8 cellular contexts compared by ENCODE assay signal in the genomic region with DNA sequence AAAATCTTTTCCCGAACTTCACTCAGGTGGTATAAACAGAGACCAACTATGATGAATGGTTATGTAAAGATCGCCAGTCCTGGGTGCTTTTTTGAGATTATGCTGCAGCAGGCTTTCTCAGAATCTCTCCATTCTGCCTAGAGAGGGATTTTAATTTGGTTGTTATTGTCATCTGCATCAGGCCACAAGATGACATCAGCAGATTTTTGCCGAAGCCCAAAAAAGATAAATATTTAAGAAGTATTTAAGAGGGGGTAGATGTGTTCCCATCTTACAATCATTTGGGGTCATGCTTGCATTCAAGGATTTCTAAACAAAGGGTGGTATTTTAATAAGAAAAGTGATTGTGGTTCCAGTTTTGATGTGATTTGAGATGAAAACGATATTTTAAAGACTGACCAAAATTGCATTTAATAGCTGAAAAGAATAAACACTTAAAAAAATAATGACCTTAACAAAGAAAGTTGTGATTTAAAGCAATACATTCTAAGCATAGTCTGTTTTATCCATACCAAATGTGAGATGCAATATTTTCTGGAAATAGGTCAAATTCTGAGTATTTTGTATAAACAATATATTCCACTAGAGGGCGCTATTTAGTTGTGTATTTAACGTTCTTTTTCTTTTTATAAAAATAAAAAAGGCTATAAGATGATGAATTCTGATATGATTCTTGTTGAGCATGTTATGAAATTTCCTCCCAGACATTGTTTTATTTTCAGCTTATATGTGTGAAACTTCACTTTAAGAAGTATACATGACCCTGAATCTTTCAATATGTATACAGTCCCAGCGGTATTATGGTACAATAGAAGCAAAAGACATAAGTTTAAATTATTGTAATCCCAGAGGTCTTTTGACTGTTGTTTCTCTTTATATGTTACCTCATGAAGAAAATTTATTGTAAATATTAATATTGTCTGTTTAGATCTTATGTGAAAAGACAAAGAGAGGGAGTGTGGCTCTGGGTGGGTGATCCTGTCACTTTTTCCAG. TPM values are rescaled to one million over a fixed set of nuclear protein-coding genes. Genes with fewer than 3 reads are reported as not detected.
DNase-seq lines count a peak whose midpoint lies in the region; ATAC-seq, FAIRE-seq and TF ChIP-seq lines count a peak whose summit lies in the region.

No MANE protein-coding gene starts in this region.

- no peaks in the 10 kb centered on the region for H3K9me3 Mint-ChIP-seq in osteocyte (ENCODE audit: unreplicated experiment)

- TF ChIP-seq CTCF in osteocyte (IDR thresholded peaks at IDR 0.05), result peak; percentile 62

- no peaks in the 10 kb centered on the region for H3K36me3 Mint-ChIP-seq in osteocyte (ENCODE audit: unreplicated experiment)

- no peaks in the 10 kb centered on the region for H3K4me1 Mint-ChIP-seq in osteocyte (ENCODE audit: unreplicated experiment)

- ATAC-seq in HG02970 (IDR thresholded peaks at IDR 0.05; ENCODE audit: low FRiP score, unreplicated experiment) (no peak), esophagus mucosa (no peak), sciatic nerve (no peak)

- H3K27ac Mint-ChIP-seq in osteocyte (ENCODE audit: unreplicated experiment), result no peak overlapping the region

- intact Hi-C loops in sciatic nerve (cut with DNase I), result no loop called here

- DNase-seq in SHP77 (lab: John Stamatoyannopoulos, UW) (peak; percentile 1 to 8), SHP77 treated with DMSO at 0.1 percent for 48 hours (lab: John Stamatoyannopoulos, UW) (no peak), NCI-H2227 (lab: John Stamatoyannopoulos, UW; ENCODE audit: unreplicated experiment) (peak; percentile 74), osteocyte (ENCODE audit: extremely low spot score, unreplicated experiment) (peak; percentile 15), sciatic nerve (ENCODE audit: low spot score) (no peak)

- peaks cover 8% of the 10 kb centered on the region for H3K27me3 Mint-ChIP-seq in osteocyte (ENCODE audit: unreplicated experiment)

- FAIRE-seq in colon (lab: Jason Lieb, UNC), result peak; percentile 62

- no peak overlapping the region for H3K4me3 Mint-ChIP-seq in osteocyte (ENCODE audit: unreplicated experiment)

RNA-seq across cellular contexts. Expression of gene ZFP64, which starts 51.0 kb away (rescaled TPM):
- 18.5 and 21.0 TPM in 2 replicates for total RNA-seq in osteocyte
- total RNA-seq in esophagus mucosa, result 12.9 TPM
- total RNA-seq in sciatic nerve, result 17.0 TPM

Comparison
In these comparisons a context has a peak if more than half of its experiments do, and no peak if none do; other contexts are left out.
1. DNase-seq: peak in SHP77 (2 of 2), NCI-H2227 (single experiment) and osteocyte (single experiment); none in SHP77 treated with DMSO at 0.1 percent for 48 hours (single experiment) and sciatic nerve (single experiment).